In the genomic region with DNA sequence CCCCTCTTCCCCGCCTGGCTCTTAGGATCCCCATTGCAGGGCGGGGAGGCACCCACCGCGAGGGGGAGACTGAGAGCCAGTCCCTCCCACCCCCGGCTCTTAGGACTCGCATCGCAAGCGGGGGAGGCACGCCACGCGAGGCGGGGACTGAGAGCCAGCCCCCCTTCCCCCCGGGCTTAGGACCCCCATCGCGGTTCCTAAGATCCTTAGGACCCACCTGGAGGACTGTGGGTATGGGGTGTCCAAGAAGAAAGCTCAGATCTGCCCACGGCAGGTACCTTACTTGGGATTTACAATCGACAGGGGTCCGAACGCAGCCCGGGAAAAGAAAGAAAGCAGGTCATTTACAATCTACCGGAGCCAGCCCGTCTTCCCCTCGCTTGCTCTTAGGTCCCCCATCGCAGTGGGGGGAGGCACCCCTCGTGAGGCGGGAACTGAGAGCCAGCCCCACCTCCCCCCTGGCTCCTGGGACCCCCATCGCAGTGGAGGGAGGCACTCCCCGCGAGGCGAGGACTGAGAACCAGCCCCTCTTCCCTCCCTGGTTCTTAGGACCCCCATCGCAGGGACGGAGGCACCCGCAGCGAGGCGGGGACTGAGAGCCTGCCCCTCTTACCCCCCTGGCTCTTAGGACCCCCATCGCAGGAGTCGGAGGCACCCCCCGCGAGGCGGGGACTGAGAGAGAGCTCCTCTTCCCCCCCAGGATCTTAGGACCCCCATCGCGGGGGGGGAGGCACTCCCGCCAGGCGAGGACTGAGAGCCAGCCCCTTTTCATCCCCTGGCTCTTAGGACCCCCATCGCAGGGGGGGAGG, we compare ENCODE assay signal across 8 cellular contexts. TPM values are rescaled to one million over a fixed set of nuclear protein-coding genes. Genes with fewer than 3 reads are reported as not detected.
A peak's percentile ranks its signal among the peaks of the same experiment; 100 is the strongest.
DNase-seq lines count a peak whose midpoint lies in the region; ATAC-seq and TF ChIP-seq lines count a peak whose summit lies in the region.

No MANE protein-coding gene starts in this region.

- WGBS in heart right ventricle, 2 donors, result 3 to 5% methylated on average over 45 of the region's 45 CpGs

- H3K27ac ChIP-seq in heart right ventricle, result no peak overlapping the region

- H3K4me1 ChIP-seq in heart right ventricle, result peaks cover 0 to 29% (median 19%) of the 10 kb centered on the region in 9 donors

- peaks cover 0 to 58% (median 33%) of the 10 kb centered on the region in 7 donors for H3K27me3 ChIP-seq in heart right ventricle

- intact Hi-C loops in heart right ventricle (cut with DNase I), result loop anchor here in 2 of 10 donors (5.0 to 10.0 kb wide), 3 partner anchors 117 to 405 kb away; no protein-coding TSS in a partner anchor

- DNase-seq in NOMO-1 (lab: John Stamatoyannopoulos, UW; ENCODE audit: unreplicated experiment in 2 of 2) (peak; percentile 4 to 19), NOMO-1 treated with DMSO at 0.1 percent for 48 hours (lab: John Stamatoyannopoulos, UW; ENCODE audit: unreplicated experiment) (no peak), OCI-M1 (lab: John Stamatoyannopoulos, UW) (peak; percentile 60), heart right ventricle (no peak), retinal pigment epithelial cell (ENCODE audit: low read depth) (no peak), cerebellum (ENCODE audit: low spot score) (no peak)
- peak; percentile 52 for DNase-seq in activated gamma-delta T cell treated with anti-CD3 and anti-CD28 coated beads, Interleukin-2, amount 50 U/mL, for 16 hours (ENCODE audit: low read depth)

- ATAC-seq in HG03108 (IDR thresholded peaks at IDR 0.05; ENCODE audit: unreplicated experiment), result peak; percentile 52
- ATAC-seq in heart right ventricle, result peak in 5 of 8 donors; percentile 36 to 75 (median 52)

- no peaks in the 10 kb centered on the region for H3K9me3 ChIP-seq in heart right ventricle

- TF ChIP-seq CTCF in heart right ventricle (IDR thresholded peaks at IDR 0.05) (peak in 7 of 9 donors; percentile 19 to 61 (median 46)), retinal pigment epithelial cell (conservative IDR thresholded peaks at IDR 0.05; ENCODE audit: low read depth, low read length) (peak; percentile 81)

- H3K36me3 ChIP-seq in heart right ventricle, result no peaks in the 10 kb centered on the region

- H3K4me3 ChIP-seq in heart right ventricle (peak overlapping the region in 7 of 10 donors; percentile 26 to 49 (median 38)), retinal pigment epithelial cell (ENCODE audit: low read length) (peak overlapping the region; percentile 53)

RNA-seq across cellular contexts. Expression of gene DDX11, which starts 43.7 kb away (rescaled TPM):
- total RNA-seq in heart right ventricle (10 to 100 TPM in 2 of 10 donors, 1 to 10 TPM in 8; 3.0 to 13.4 (median 5.8) TPM), cerebellum (36.2 TPM)
- 10 to 100 TPM in 1 of 2 donors, 1 to 10 TPM in 1; 5.4 to 16.1 TPM for polyA plus RNA-seq in heart right ventricle

Comparison
In these comparisons a context has a peak if more than half of its experiments do, and no peak if none do; other contexts are left out.
1. DNase-seq: peak in NOMO-1 (2 of 2), OCI-M1 (single experiment) and activated gamma-delta T cell treated with anti-CD3 and anti-CD28 coated beads, Interleukin-2, amount 50 U/mL, for 16 hours (single experiment); none in NOMO-1 treated with DMSO at 0.1 percent for 48 hours (single experiment), heart right ventricle (0 of 2), retinal pigment epithelial cell (single experiment) and cerebellum (single experiment).